18 cellular contexts compared by ENCODE assay signal in the genomic region with DNA sequence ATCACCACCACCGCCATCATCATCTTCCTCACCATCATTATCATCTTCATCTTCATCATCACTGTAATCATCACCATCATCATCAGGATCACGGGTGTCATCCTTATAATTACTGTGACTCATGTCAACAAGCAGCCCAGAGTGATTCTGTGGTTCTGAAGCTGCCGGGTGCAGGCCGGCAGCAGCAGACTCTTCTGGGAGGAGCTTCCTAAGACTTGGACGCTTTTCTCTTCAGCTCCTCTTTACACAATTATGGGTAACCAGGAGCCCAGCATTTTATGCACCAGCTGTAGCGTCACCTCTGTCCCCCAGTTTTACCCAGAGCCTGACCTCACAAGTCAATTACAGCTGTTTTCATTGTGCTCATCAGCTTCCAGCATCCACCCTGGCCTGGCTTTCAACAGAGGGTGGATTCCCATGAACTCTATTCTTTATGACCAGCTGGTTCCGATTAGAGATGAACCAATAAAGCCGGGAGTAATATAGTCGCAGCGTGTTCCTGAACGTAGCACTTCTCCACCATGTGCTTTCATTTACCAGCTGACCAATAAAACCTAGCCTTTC.
DNase-seq lines count a peak whose midpoint lies in the region; ATAC-seq and TF ChIP-seq lines count a peak whose summit lies in the region.
"Had no signal": no experiment of that assay in that cellular context is flagged by ENCODE, and none has a peak within 500 bp of the region (broad histone marks: within the 10 kb centered on the region; RNA-seq: fewer than 3 reads in every experiment).

No MANE protein-coding gene starts in this region.

- peaks cover 7% of the 10 kb centered on the region for H3K27me3 Mint-ChIP-seq in type B pancreatic cell
- H3K27me3 Mint-ChIP-seq: activated naive CD4-positive, alpha-beta T cell treated with anti-CD3 and anti-CD28 coated beads, Interleukin-2, amount 50 U/mL, for 24 hours had no signal

- H3K4me3 ChIP-seq in gastroesophageal sphincter: no peak overlapping the region
- H3K4me3 ChIP-seq: ovary, skin epidermis, testis had no signal

- ATAC-seq in gastroesophageal sphincter: peak; percentile 60
- no peak for ATAC-seq in GM19467 (IDR thresholded peaks at IDR 0.05; ENCODE audit: unreplicated experiment)

- H3K27ac Mint-ChIP-seq in type B pancreatic cell: peak overlapping the region; percentile 62
- H3K27ac Mint-ChIP-seq: activated naive CD4-positive, alpha-beta T cell treated with anti-CD3 and anti-CD28 coated beads, Interleukin-2, amount 50 U/mL, for 24 hours had no signal

- TF ChIP-seq POLR2A in gastroesophageal sphincter (IDR thresholded peaks at IDR 0.05): no peak

- peaks cover 12% of the 10 kb centered on the region for H3K27me3 ChIP-seq in gastroesophageal sphincter
- H3K27me3 ChIP-seq: ovary, testis had no signal

- 38 to 51% methylated on average over 2 to 11 of the region's 11 CpGs for WGBS in gastroesophageal sphincter (ENCODE audit: low coverage in 1 of 2), 2 donors

- no peak overlapping the region for H3K27ac ChIP-seq in gastroesophageal sphincter
- H3K27ac ChIP-seq: ovary, testis, WERI-Rb-1 had no signal

- no peaks in the 10 kb centered on the region for H3K4me1 ChIP-seq in gastroesophageal sphincter
- H3K4me1 ChIP-seq: testis had no signal

- no peak for TF ChIP-seq CTCF in gastroesophageal sphincter (IDR thresholded peaks at IDR 0.05)
- TF ChIP-seq CTCF in type B pancreatic cell (conservative IDR thresholded peaks at IDR 0.05): no peak

- DNase-seq in GM04504 (ENCODE audit: low read depth) (peak; percentile 93), brain pericyte (ENCODE audit: low read depth, low spot score) (peak; percentile 81), type B pancreatic cell (ENCODE audit: extremely low spot score, unreplicated experiment) (no peak), RPMI8226 (no peak), GM19238 (ENCODE audit: insufficient read length, low spot score) (no peak)
- DNase-seq: activated CD4-positive, alpha-beta T cell treated with anti-CD3 and anti-CD28 coated beads, Interleukin-2, amount 50 U/mL, for 48 hours; activated T-cell treated with anti-CD3 and anti-CD28 coated beads, Interleukin-2, amount 50 U/mL, for 1 hour; DND-41; NCI-H446; ovary; T-helper 1 cell; testis; WERI-Rb-1 had no signal

- H3K36me3 Mint-ChIP-seq in type B pancreatic cell: no peaks in the 10 kb centered on the region
- H3K36me3 Mint-ChIP-seq: activated naive CD4-positive, alpha-beta T cell treated with anti-CD3 and anti-CD28 coated beads, Interleukin-2, amount 50 U/mL, for 24 hours; brain had no signal

- H3K4me1 Mint-ChIP-seq in type B pancreatic cell (ENCODE audit: unreplicated experiment): peaks cover 27% of the 10 kb centered on the region
- H3K4me1 Mint-ChIP-seq: activated naive CD4-positive, alpha-beta T cell treated with anti-CD3 and anti-CD28 coated beads, Interleukin-2, amount 50 U/mL, for 24 hours had no signal

- no peaks in the 10 kb centered on the region for H3K36me3 ChIP-seq in gastroesophageal sphincter
- H3K36me3 ChIP-seq: ovary, WERI-Rb-1 had no signal

- H3K9me3 Mint-ChIP-seq in type B pancreatic cell: no peaks in the 10 kb centered on the region
- H3K9me3 Mint-ChIP-seq: activated naive CD4-positive, alpha-beta T cell treated with anti-CD3 and anti-CD28 coated beads, Interleukin-2, amount 50 U/mL, for 24 hours had no signal

- H3K4me3 Mint-ChIP-seq in type B pancreatic cell: peak overlapping the region; percentile 4
- H3K4me3 Mint-ChIP-seq: activated naive CD4-positive, alpha-beta T cell treated with anti-CD3 and anti-CD28 coated beads, Interleukin-2, amount 50 U/mL, for 24 hours had no signal

- H3K9me3 ChIP-seq in gastroesophageal sphincter: no peaks in the 10 kb centered on the region
- H3K9me3 ChIP-seq: ovary, testis had no signal

- no peak for TF ChIP-seq EP300 in gastroesophageal sphincter (IDR thresholded peaks at IDR 0.05)

Comparison
In these comparisons a context has a peak if more than half of its experiments do, and no peak if none do; other contexts are left out.
1. DNase-seq: peak in GM04504 (single experiment) and brain pericyte (single experiment); none in type B pancreatic cell (single experiment), RPMI8226 (single experiment) and GM19238 (single experiment).